In genomic region chr1:87689487-87689886, GRCh38 we compare ENCODE assay signal across 35 cellular contexts.
"Had no signal": no experiment of that assay in that cellular context is flagged by ENCODE, and none has a peak within 500 bp of the region (broad histone marks: within the 10 kb centered on the region; RNA-seq: fewer than 3 reads in every experiment).

No MANE protein-coding gene starts in this region.

- H3K4me3 Mint-ChIP-seq: activated CD4-positive, alpha-beta memory T cell treated with anti-CD3 and anti-CD28 coated beads, Interleukin-2, amount 10 ng/mL, durations not matched to agents 7 days and 5 days; activated CD8-positive, alpha-beta memory T cell treated with anti-CD3 and anti-CD28 coated beads, Interleukin-2, amount 10 ng/mL, durations not matched to agents 7 days and 5 days; activated naive CD8-positive, alpha-beta T cell treated with anti-CD3 and anti-CD28 coated beads for 36 hours; activated T-helper 17 cell treated with anti-CD3 and anti-CD28 coated beads, Interleukin-2, amount 50 U/mL, for 72 hours; central memory CD8-positive, alpha-beta T cell had no signal

- H3K9me3 Mint-ChIP-seq: activated CD4-positive, alpha-beta memory T cell treated with anti-CD3 and anti-CD28 coated beads, Interleukin-2, amount 10 ng/mL, durations not matched to agents 7 days and 5 days; activated naive CD8-positive, alpha-beta T cell treated with anti-CD3 and anti-CD28 coated beads for 36 hours; activated T-helper 17 cell treated with anti-CD3 and anti-CD28 coated beads, Interleukin-2, amount 50 U/mL, for 72 hours; central memory CD8-positive, alpha-beta T cell had no signal

- ATAC-seq: activated CD8-positive, alpha-beta memory T cell treated with anti-CD3 and anti-CD28 coated beads, Interleukin-2, amount 10 ng/mL, durations not matched to agents 7 days and 5 days; activated T-helper 17 cell treated with anti-CD3 and anti-CD28 coated beads, Interleukin-2, amount 50 U/mL, for 72 hours had no signal

- H3K4me1 Mint-ChIP-seq: activated CD4-positive, alpha-beta memory T cell treated with anti-CD3 and anti-CD28 coated beads, Interleukin-2, amount 10 ng/mL, durations not matched to agents 7 days and 5 days; activated CD8-positive, alpha-beta memory T cell treated with anti-CD3 and anti-CD28 coated beads, Interleukin-2, amount 10 ng/mL, durations not matched to agents 7 days and 5 days; activated naive CD8-positive, alpha-beta T cell treated with anti-CD3 and anti-CD28 coated beads for 36 hours; activated T-helper 17 cell treated with anti-CD3 and anti-CD28 coated beads, Interleukin-2, amount 50 U/mL, for 72 hours; central memory CD8-positive, alpha-beta T cell had no signal

- H3K36me3 Mint-ChIP-seq: activated CD8-positive, alpha-beta memory T cell treated with anti-CD3 and anti-CD28 coated beads, Interleukin-2, amount 10 ng/mL, durations not matched to agents 7 days and 5 days; activated naive CD8-positive, alpha-beta T cell treated with anti-CD3 and anti-CD28 coated beads for 36 hours had no signal

- H3K27ac Mint-ChIP-seq: activated CD4-positive, alpha-beta memory T cell treated with anti-CD3 and anti-CD28 coated beads, Interleukin-2, amount 10 ng/mL, durations not matched to agents 7 days and 5 days; activated CD8-positive, alpha-beta memory T cell treated with anti-CD3 and anti-CD28 coated beads, Interleukin-2, amount 10 ng/mL, durations not matched to agents 7 days and 5 days; activated naive CD8-positive, alpha-beta T cell treated with anti-CD3 and anti-CD28 coated beads for 36 hours; activated T-helper 17 cell treated with anti-CD3 and anti-CD28 coated beads, Interleukin-2, amount 50 U/mL, for 72 hours had no signal

- DNase-seq: activated CD4-positive, alpha-beta memory T cell treated with anti-CD3 and anti-CD28 coated beads, Interleukin-2, amount 10 ng/mL, durations not matched to agents 7 days and 5 days; activated CD4-positive, alpha-beta T cell treated with anti-CD3 and anti-CD28 coated beads for 1 hour; activated CD4-positive, alpha-beta T cell treated with anti-CD3 and anti-CD28 coated beads for 48 hours; activated CD4-positive, CD25-positive, alpha-beta regulatory T cell; activated CD8-positive, alpha-beta memory T cell treated with anti-CD3 and anti-CD28 coated beads for 24 hours; activated CD8-positive, alpha-beta memory T cell treated with anti-CD3 and anti-CD28 coated beads, Interleukin-2, amount 10 ng/mL, durations not matched to agents 7 days and 5 days; activated CD8-positive, alpha-beta memory T cell treated with anti-CD3 and anti-CD28 coated beads, Interleukin-2, amount 50 U/mL, for 48 hours; activated effector memory CD4-positive, alpha-beta T cell treated with anti-CD3 and anti-CD28 coated beads, Interleukin-2, amount 50 U/mL, for 16 hours; activated naive CD4-positive, alpha-beta T cell; activated naive CD4-positive, alpha-beta T cell treated with anti-CD3 and anti-CD28 coated beads, Interleukin-2, amount 50 U/mL, for 16 hours; activated naive CD8-positive, alpha-beta T cell treated with anti-CD3 and anti-CD28 coated beads for 36 hours; activated T-cell treated with anti-CD3 and anti-CD28 coated beads, Interleukin-2, amount 50 U/mL, for 48 hours; amniotic stem cell; aorta; Kasumi-1; MG63; NCI-H1048; NCI-H1105 treated with DMSO at 0.1 percent for 48 hours; NCI-H1436; NCI-H1694; NCI-H1930; NCI-H345; NCI-H524 treated with DMSO at 0.1 percent for 48 hours; Peyer's patch; RPMI8226; SHP77 treated with DMSO at 0.1 percent for 48 hours; SW 1271; T-helper 1 cell; T-helper 2 cell; T-helper 9 cell; WERI-Rb-1 had no signal

- H3K9me3 ChIP-seq: MG63, Peyer's patch, SJSA1 had no signal

- H3K27me3 ChIP-seq: cardiac muscle cell, MG63, Peyer's patch, SJSA1 had no signal

- H3K36me3 ChIP-seq: cardiac muscle cell, MG63, Peyer's patch, SJSA1, WERI-Rb-1 had no signal

- H3K4me3 ChIP-seq: cardiac muscle cell, MG63, Peyer's patch, SJSA1 had no signal

- H3K4me1 ChIP-seq: SJSA1 had no signal

- H3K27ac ChIP-seq: cardiac muscle cell, Peyer's patch, SJSA1, WERI-Rb-1 had no signal
